In genomic region chr19:12155324-12155723, GRCh38 we compare ENCODE assay signal across 10 cellular contexts. TPM values are rescaled to one million over a fixed set of nuclear protein-coding genes. Genes with fewer than 3 reads are reported as not detected.
DNase-seq lines count a peak whose midpoint lies in the region; ATAC-seq and TF ChIP-seq lines count a peak whose summit lies in the region.
"Had no signal": no experiment of that assay in that cellular context is flagged by ENCODE, and none has a peak within 500 bp of the region (broad histone marks: within the 10 kb centered on the region; RNA-seq: fewer than 3 reads in every experiment).

No MANE protein-coding gene starts in this region.

- no peak overlapping the region for H3K9ac ChIP-seq in fibroblast of lung (ENCODE audit: insufficient read depth, low read length)

- no peaks in the 10 kb centered on the region for H3K36me3 ChIP-seq in fibroblast of lung (ENCODE audit: control insufficient read depth, insufficient read depth, low read length)

- DNase-seq in G401 (ENCODE audit: low spot score) (peak; percentile 19), RWPE1 (ENCODE audit: low spot score) (no peak), fibroblast of lung (ENCODE audit: low read depth in 2 of 2) (no peak), progenitor cell of endocrine pancreas (ENCODE audit: low spot score, unreplicated experiment) (no peak), SK-N-DZ (ENCODE audit: low spot score) (no peak), NCI-H748 (lab: John Stamatoyannopoulos, UW; ENCODE audit: unreplicated experiment) (no peak), SIG-M5 treated with dmso at 0.1 percent for 504 hours (lab: John Stamatoyannopoulos, UW; ENCODE audit: unreplicated experiment) (no peak)
- DNase-seq: NK-92 treated with Interleukin-12 subunit alpha and Interleukin-12 subunit beta, amount 100 ng/mL, for 24 hours; stimulated activated naive CD4-positive, alpha-beta T cell had no signal

- H3K4me3 Mint-ChIP-seq in progenitor cell of endocrine pancreas (ENCODE audit: low read depth) = peak overlapping the region; percentile 94

- H3K27me3 Mint-ChIP-seq in progenitor cell of endocrine pancreas = no peaks in the 10 kb centered on the region

- TF ChIP-seq CTCF in RWPE1 (conservative IDR thresholded peaks at IDR 0.05; ENCODE audit: low read depth) (no peak), fibroblast of lung (conservative IDR thresholded peaks at IDR 0.05 in 1 of 2, IDR thresholded peaks at IDR 0.05 in 1 of 2; ENCODE audit: low read depth in 1 of 2, low read length in 2 of 2) (no peak), progenitor cell of endocrine pancreas (IDR thresholded peaks at IDR 0.05; ENCODE audit: unreplicated experiment) (no peak)

- peaks cover 12% of the 10 kb centered on the region for H3K9me3 Mint-ChIP-seq in progenitor cell of endocrine pancreas (ENCODE audit: low read depth)

- H3K36me3 Mint-ChIP-seq in progenitor cell of endocrine pancreas (ENCODE audit: insufficient read depth) = peaks cover 41% of the 10 kb centered on the region

- H3K9me3 ChIP-seq in fibroblast of lung (ENCODE audit: control insufficient read depth, insufficient read depth, low read depth, low read length) = no peaks in the 10 kb centered on the region

- POLR2A ChIA-PET in RWPE1 (lab: Yijun Ruan, JAX; ENCODE audit: low non-redundant PET) = no interaction called here

- H3K4me2 ChIP-seq in fibroblast of lung (ENCODE audit: extremely low read depth, insufficient read depth, low read length) = peak overlapping the region; percentile 92

- H3K4me3 ChIP-seq in fibroblast of lung (replicated peaks in 1 of 4; ENCODE audit: control extremely low read depth in 1 of 4, insufficient read depth in 1 of 4, low read depth in 3 of 4, low read length in 4 of 4) = peak overlapping the region; percentile 61 to 89 (median 76)

- H3K27me3 ChIP-seq in fibroblast of lung (ENCODE audit: control insufficient read depth, insufficient read depth, low read length) = no peaks in the 10 kb centered on the region

- peaks cover 2% of the 10 kb centered on the region for H3K4me1 ChIP-seq in fibroblast of lung (ENCODE audit: control insufficient read depth, extremely low read depth, insufficient read depth, low read length)

- H4K20me1 ChIP-seq in fibroblast of lung (ENCODE audit: control insufficient read depth, extremely low read depth, insufficient read depth, low read length) = no peaks in the 10 kb centered on the region

- peak overlapping the region; percentile 91 for H3K27ac Mint-ChIP-seq in progenitor cell of endocrine pancreas

- CTCF ChIA-PET in RWPE1 (lab: Yijun Ruan, JAX) = no interaction called here

- ATAC-seq in HG03354 (IDR thresholded peaks at IDR 0.05; ENCODE audit: poor library complexity, severe bottlenecking, unreplicated experiment) = no peak

- H3K79me2 ChIP-seq in fibroblast of lung (ENCODE audit: control insufficient read depth, insufficient read depth, low read length) = peaks cover 9% of the 10 kb centered on the region

- H3K4me1 Mint-ChIP-seq in progenitor cell of endocrine pancreas (ENCODE audit: low read depth) = peaks cover 11% of the 10 kb centered on the region

- in situ Hi-C loops in G401 (cut with HindIII; ENCODE audit: low sequenced_read_pairs) = no loop called here

- H2AFZ ChIP-seq in fibroblast of lung (ENCODE audit: low read length) = peak overlapping the region; percentile 60

- H3K27ac ChIP-seq in RWPE1 (peak overlapping the region; percentile 81), fibroblast of lung (ENCODE audit: insufficient read depth, low read length) (peak overlapping the region; percentile 10)

RNA-seq across cellular contexts. Expression of gene ZNF625, which starts 1.2 kb away (rescaled TPM):
- total RNA-seq in G401 (2014; rRNA removed; shearing (Covaris generic)) = 6.9 and 8.8 TPM in 2 replicates
- total RNA-seq in fibroblast of lung (7.7 and 15.0 TPM in 2 replicates), progenitor cell of endocrine pancreas (28.0 and 29.7 TPM in 2 replicates)
- 3.1 and 3.7 TPM in 2 replicates for polyA plus RNA-seq in fibroblast of lung
- polyA plus RNA-seq in fibroblast of lung (2012) = 2.2 and 3.0 TPM in 2 replicates
- 3.3 TPM in 1 of 2 replicates, not detected in the other for polyA minus RNA-seq in fibroblast of lung (ENCODE audit: low replicate concordance)
- polyA plus RNA-seq in SK-N-DZ (2014; cell fraction: cytosol; rRNA removed) = 5.5 and 7.5 TPM in 2 replicates
- 2.9 and 7.2 TPM in 2 replicates for polyA plus RNA-seq in SK-N-DZ (2014; cell fraction: nucleus; rRNA removed)

RNA-seq across cellular contexts. Expression of gene ZNF136, which starts 7.6 kb away (rescaled TPM):
- total RNA-seq in G401 (2014; rRNA removed; shearing (Covaris generic)) = 4.2 and 5.1 TPM in 2 replicates
- total RNA-seq in fibroblast of lung = 7.7 and 9.2 TPM in 2 replicates
- 3.6 and 4.2 TPM in 2 replicates for polyA plus RNA-seq in fibroblast of lung
- polyA plus RNA-seq in fibroblast of lung (2012) = 2.3 and 2.4 TPM in 2 replicates
- polyA minus RNA-seq in fibroblast of lung (ENCODE audit: low replicate concordance) = 1.2 and 1.3 TPM in 2 replicates
- total RNA-seq in progenitor cell of endocrine pancreas = 15.3 and 15.6 TPM in 2 replicates
- 7.9 and 9.9 TPM in 2 replicates for polyA plus RNA-seq in SK-N-DZ (2014; cell fraction: cytosol; rRNA removed)
- polyA plus RNA-seq in SK-N-DZ (2014; cell fraction: nucleus; rRNA removed) = 4.7 and 5.7 TPM in 2 replicates

RNA-seq across cellular contexts. Expression of gene ZNF20, which starts 15.2 kb away (rescaled TPM):
- total RNA-seq in G401 (2014; rRNA removed; shearing (Covaris generic)) = 1.2 TPM in 1 of 2 replicates, not detected in the other
- total RNA-seq in fibroblast of lung = 4.6 and 8.6 TPM in 2 replicates
- 2.6 and 3.3 TPM in 2 replicates for polyA plus RNA-seq in fibroblast of lung
- polyA plus RNA-seq in fibroblast of lung (2012) = 3.1 and 3.3 TPM in 2 replicates
- 0.79 and 3.9 TPM in 2 replicates for polyA minus RNA-seq in fibroblast of lung (ENCODE audit: low replicate concordance)
- 9.9 and 12.1 TPM in 2 replicates for total RNA-seq in progenitor cell of endocrine pancreas
- polyA plus RNA-seq in SK-N-DZ (2014; cell fraction: cytosol; rRNA removed) = 1.6 and 3.8 TPM in 2 replicates
- 1.8 and 2.6 TPM in 2 replicates for polyA plus RNA-seq in SK-N-DZ (2014; cell fraction: nucleus; rRNA removed)
